In the genomic region with DNA sequence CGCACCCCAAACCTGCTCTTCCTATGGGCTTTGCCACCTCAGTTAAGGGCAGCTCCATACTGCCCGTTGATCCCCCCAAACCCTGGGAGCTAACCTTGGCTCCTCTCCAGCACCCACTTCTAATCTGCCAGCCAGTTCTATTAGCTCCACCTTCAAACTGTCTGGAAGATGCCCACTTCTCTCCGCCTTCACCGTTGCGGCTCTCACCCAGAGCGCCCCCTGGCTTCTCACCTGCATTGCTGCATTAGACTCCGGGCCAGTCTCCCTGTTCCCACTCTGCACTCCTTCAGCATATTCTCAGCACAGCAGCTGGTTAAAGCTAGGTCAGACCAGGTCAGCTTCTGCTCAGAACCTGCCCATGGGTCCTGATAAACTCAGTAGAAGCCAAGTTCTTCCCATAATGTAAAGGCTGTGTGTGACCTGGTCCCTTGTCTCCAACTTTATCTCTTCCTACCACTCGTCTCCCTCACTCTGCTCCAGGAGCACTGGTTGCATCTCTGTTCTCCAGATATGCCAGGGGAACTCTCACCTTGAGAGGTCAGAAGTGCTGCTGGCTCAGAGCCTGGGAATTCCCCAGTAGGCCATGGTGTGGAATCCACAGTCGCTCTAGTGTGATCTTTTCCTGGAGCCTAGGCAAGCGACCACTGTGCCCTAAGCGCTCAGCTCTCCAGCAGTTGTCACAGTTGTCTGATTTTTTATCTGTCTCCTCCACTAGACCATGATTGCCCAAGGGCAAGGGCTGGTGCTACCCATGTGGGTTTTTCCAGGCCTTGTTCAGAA, we compare ENCODE assay signal across 9 cellular contexts.
A peak's percentile ranks its signal among the peaks of the same experiment; 100 is the strongest.
DNase-seq lines count a peak whose midpoint lies in the region; ATAC-seq and TF ChIP-seq lines count a peak whose summit lies in the region.
"Had no signal": no experiment of that assay in that cellular context is flagged by ENCODE, and none has a peak within 500 bp of the region (broad histone marks: within the 10 kb centered on the region; RNA-seq: fewer than 3 reads in every experiment).

No MANE protein-coding gene starts in this region.

- H3K27me3 Mint-ChIP-seq in activated T-cell treated with anti-CD3 and anti-CD28 coated beads, Interleukin-2, amount 50 U/mL, for 4 hours (ENCODE audit: low read depth): peaks cover 7% of the 10 kb centered on the region
- H3K27me3 Mint-ChIP-seq in type B pancreatic cell: peaks cover 13% of the 10 kb centered on the region

- DNase-seq in activated T-cell treated with anti-CD3 and anti-CD28 coated beads for 48 hours (ENCODE audit: low read depth) (peak; percentile 4), SK-MEL-5 (ENCODE audit: low read depth, low spot score) (peak; percentile 62), left ventricle myocardium inferior (peak; percentile 31), type B pancreatic cell (ENCODE audit: extremely low spot score, unreplicated experiment) (peak; percentile 63), BE2C (no peak), H4 (ENCODE audit: low spot score) (no peak)
- DNase-seq in activated T-cell treated with anti-CD3 and anti-CD28 coated beads, Interleukin-2, amount 50 U/mL, for 4 hours: no peak
- DNase-seq: NCI-H1417 had no signal

- no peak overlapping the region for H3K27ac ChIP-seq in left ventricle myocardium inferior (replicated peaks)

- peaks cover 11% of the 10 kb centered on the region for H3K4me1 ChIP-seq in left ventricle myocardium inferior
- no peaks in the 10 kb centered on the region for H3K4me1 ChIP-seq in BE2C

- no peaks in the 10 kb centered on the region for H3K36me3 Mint-ChIP-seq in activated T-cell treated with anti-CD3 and anti-CD28 coated beads, Interleukin-2, amount 50 U/mL, for 4 hours (ENCODE audit: insufficient read depth)
- H3K36me3 Mint-ChIP-seq in type B pancreatic cell: no peaks in the 10 kb centered on the region

- ATAC-seq in activated T-cell treated with anti-CD3 and anti-CD28 coated beads, Interleukin-2, amount 50 U/mL, for 4 hours: no peak
- ATAC-seq in HG03135 (IDR thresholded peaks at IDR 0.05; ENCODE audit: unreplicated experiment): no peak

- intact Hi-C loops in left ventricle myocardium inferior (cut with micrococcal nuclease): no loop called here

- no peaks in the 10 kb centered on the region for H3K36me3 ChIP-seq in left ventricle myocardium inferior
- no peaks in the 10 kb centered on the region for H3K36me3 ChIP-seq in BE2C

- no peak overlapping the region for H3K4me3 ChIP-seq in left ventricle myocardium inferior
- no peak overlapping the region for H3K4me3 ChIP-seq in BE2C (ENCODE audit: low read depth, low read length)

- no peaks in the 10 kb centered on the region for H3K9me3 ChIP-seq in left ventricle myocardium inferior (replicated peaks)
- H3K9me3 ChIP-seq in BE2C: no peaks in the 10 kb centered on the region

- H3K27me3 ChIP-seq in left ventricle myocardium inferior (ENCODE audit: low read depth): no peaks in the 10 kb centered on the region
- no peaks in the 10 kb centered on the region for H3K27me3 ChIP-seq in BE2C

- no peak overlapping the region for H3K4me3 Mint-ChIP-seq in activated T-cell treated with anti-CD3 and anti-CD28 coated beads, Interleukin-2, amount 50 U/mL, for 4 hours
- H3K4me3 Mint-ChIP-seq in type B pancreatic cell: no peak overlapping the region

- no peaks in the 10 kb centered on the region for H3K4me1 Mint-ChIP-seq in activated T-cell treated with anti-CD3 and anti-CD28 coated beads, Interleukin-2, amount 50 U/mL, for 4 hours (ENCODE audit: low read depth)
- H3K4me1 Mint-ChIP-seq in type B pancreatic cell (ENCODE audit: unreplicated experiment): no peaks in the 10 kb centered on the region

- in situ Hi-C loops in SK-MEL-5 (cut with HindIII; ENCODE audit: low pct_unique_long_range_greater_than_20kb, low sequenced_read_pairs): no loop called here

- H3K27ac Mint-ChIP-seq in type B pancreatic cell: no peak overlapping the region

- H3K9me3 Mint-ChIP-seq in activated T-cell treated with anti-CD3 and anti-CD28 coated beads, Interleukin-2, amount 50 U/mL, for 4 hours: no peaks in the 10 kb centered on the region
- no peaks in the 10 kb centered on the region for H3K9me3 Mint-ChIP-seq in type B pancreatic cell

- TF ChIP-seq CTCF in left ventricle myocardium inferior (IDR thresholded peaks at IDR 0.05; ENCODE audit: borderline replicate concordance): peak; percentile 68
- TF ChIP-seq CTCF in type B pancreatic cell (conservative IDR thresholded peaks at IDR 0.05): peak; percentile 73
- TF ChIP-seq CTCF in BE2C (IDR thresholded peaks at IDR 0.05; ENCODE audit: low read depth, low read length): no peak

Comparison
In these comparisons a context has a peak if more than half of its experiments do, and no peak if none do; other contexts are left out.
1. DNase-seq: peak in activated T-cell treated with anti-CD3 and anti-CD28 coated beads for 48 hours (single experiment), SK-MEL-5 (single experiment), left ventricle myocardium inferior (single experiment) and type B pancreatic cell (single experiment); none in activated T-cell treated with anti-CD3 and anti-CD28 coated beads, Interleukin-2, amount 50 U/mL, for 4 hours (single experiment), BE2C (single experiment) and H4 (single experiment).